In the genomic region with DNA sequence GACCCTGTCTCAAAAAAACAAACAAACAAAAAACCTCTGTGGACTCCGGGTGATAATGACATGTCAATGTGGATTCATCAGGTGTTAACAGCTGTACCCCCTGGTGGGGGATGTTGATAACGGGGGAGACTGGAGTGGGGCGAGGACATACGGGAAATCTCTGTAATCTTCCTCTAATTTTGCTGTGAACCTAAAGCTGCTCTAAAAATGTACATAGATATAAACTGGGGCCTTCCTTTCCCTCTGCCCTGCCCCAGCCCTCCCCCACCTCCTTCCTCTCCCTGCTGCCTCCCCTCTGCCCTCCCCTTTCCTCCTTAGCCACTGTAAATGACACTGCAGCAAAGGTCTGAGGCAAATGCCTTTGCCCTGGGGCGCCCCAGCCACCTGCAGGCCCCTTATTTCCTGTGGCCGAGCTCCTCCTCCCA, we compare ENCODE assay signal across 11 cellular contexts. TPM values are rescaled to one million over a fixed set of nuclear protein-coding genes. Genes with fewer than 3 reads are reported as not detected.
DNase-seq lines count a peak whose midpoint lies in the region; ATAC-seq, FAIRE-seq and TF ChIP-seq lines count a peak whose summit lies in the region.
"Had no signal": no experiment of that assay in that cellular context is flagged by ENCODE, and none has a peak within 500 bp of the region (broad histone marks: within the 10 kb centered on the region; RNA-seq: fewer than 3 reads in every experiment).

No MANE protein-coding gene starts in this region.

- TF ChIP-seq POLR2A in prostate gland (IDR thresholded peaks at IDR 0.05): no peak

- TF ChIP-seq CTCF in kidney (IDR thresholded peaks at IDR 0.05; ENCODE audit: borderline replicate concordance, extremely low read depth, insufficient read depth) (no peak), prostate gland (IDR thresholded peaks at IDR 0.05) (no peak)

- peaks cover 10% of the 10 kb centered on the region for H3K36me3 ChIP-seq in CD4-positive, CD25-positive, alpha-beta regulatory T cell (ENCODE audit: control insufficient read depth, insufficient read depth, low read length)
- peaks cover 5 to 13% of the 10 kb centered on the region in 2 donors for H3K36me3 ChIP-seq in kidney (ENCODE audit: control insufficient read depth in 1 of 2, insufficient read depth in 2 of 2, low read length in 2 of 2)
- no peaks in the 10 kb centered on the region for H3K36me3 ChIP-seq in prostate gland

- 57% methylated on average over 6 of the region's 6 CpGs for WGBS in prostate gland

- H3K9me3 Mint-ChIP-seq in CD4-positive, CD25-positive, alpha-beta regulatory T cell: peaks cover 0 to 1% (median 0%) of the 10 kb centered on the region in 7 donors

- H3K4me1 ChIP-seq in CD4-positive, CD25-positive, alpha-beta regulatory T cell (ENCODE audit: control insufficient read depth, insufficient read depth, low read length, poor library complexity, severe bottlenecking): peaks cover 35% of the 10 kb centered on the region
- H3K4me1 ChIP-seq in kidney (ENCODE audit: control insufficient read depth in 1 of 2, insufficient read depth in 1 of 2, low read depth in 1 of 2, low read length in 2 of 2) (no peaks in the 10 kb centered on the region), prostate gland (replicated peaks) (no peaks in the 10 kb centered on the region)
- H3K4me1 ChIP-seq: parathyroid adenoma had no signal

- no peaks in the 10 kb centered on the region for H3K27me3 ChIP-seq in CD4-positive, CD25-positive, alpha-beta regulatory T cell (ENCODE audit: control insufficient read depth, insufficient read depth, low read length)
- H3K27me3 ChIP-seq in prostate gland (replicated peaks; ENCODE audit: insufficient read depth): no peaks in the 10 kb centered on the region

- peaks cover 18% of the 10 kb centered on the region for H3K36me3 Mint-ChIP-seq in CD4-positive, CD25-positive, alpha-beta regulatory T cell

- H3K4me3 ChIP-seq in CD4-positive, CD25-positive, alpha-beta regulatory T cell (ENCODE audit: low read depth, low read length): no peak overlapping the region
- H3K4me3 ChIP-seq in kidney (ENCODE audit: low read length in 2 of 2): no peak overlapping the region
- no peak overlapping the region for H3K4me3 ChIP-seq in prostate gland

- no peaks in the 10 kb centered on the region for H3K27me3 Mint-ChIP-seq in CD4-positive, CD25-positive, alpha-beta regulatory T cell

- H3K27ac ChIP-seq in CD4-positive, CD25-positive, alpha-beta regulatory T cell (ENCODE audit: insufficient read depth, low read length, poor library complexity, severe bottlenecking): no peak overlapping the region
- H3K27ac ChIP-seq in kidney (ENCODE audit: low read depth in 2 of 2, low read length in 2 of 2): no peak overlapping the region
- no peak overlapping the region for H3K27ac ChIP-seq in prostate gland
- H3K27ac ChIP-seq: parathyroid adenoma had no signal

- H3K27ac Mint-ChIP-seq in CD4-positive, CD25-positive, alpha-beta regulatory T cell: peak overlapping the region; percentile 26 to 83 (median 52)

- no peaks in the 10 kb centered on the region for H3K9me3 ChIP-seq in CD4-positive, CD25-positive, alpha-beta regulatory T cell (ENCODE audit: control insufficient read depth in 2 of 2, low read length in 2 of 2)
- H3K9me3 ChIP-seq in kidney (ENCODE audit: control insufficient read depth in 1 of 2, low read length in 2 of 2) (no peaks in the 10 kb centered on the region), prostate gland (no peaks in the 10 kb centered on the region)

- ATAC-seq in CD4-positive, CD25-positive, alpha-beta regulatory T cell (ENCODE audit: low read depth in 2 of 2): peak; percentile 21 to 26
- no peak for ATAC-seq in GM18909 (IDR thresholded peaks at IDR 0.05; ENCODE audit: poor library complexity, unreplicated experiment)
- ATAC-seq in HG03442 (IDR thresholded peaks at IDR 0.05; ENCODE audit: unreplicated experiment): no peak

- intact Hi-C loops in kidney (cut with DNase I) (no loop called here), prostate gland (cut with DNase I) (no loop called here)

- H3K9ac ChIP-seq in kidney (ENCODE audit: low read length in 2 of 2): no peak overlapping the region
- H3K9ac ChIP-seq: parathyroid adenoma had no signal

- FAIRE-seq in GM18507 (lab: Jason Lieb, UNC) (peak; percentile 39), kidney (lab: Jason Lieb, UNC) (no peak)

- H3K4me3 Mint-ChIP-seq in CD4-positive, CD25-positive, alpha-beta regulatory T cell: peak overlapping the region in 1 of 4 donors; percentile 63

- peak in 1 of 3 donors; percentile 58 for DNase-seq in CD4-positive, CD25-positive, alpha-beta regulatory T cell
- DNase-seq in GM18507 (ENCODE audit: extremely low spot score, insufficient read length, low read depth): no peak
- DNase-seq in UCSD-AML1 (lab: John Stamatoyannopoulos, UW; ENCODE audit: unreplicated experiment): peak; percentile 62
- DNase-seq in kidney: peak; percentile 4
- DNase-seq in prostate gland (ENCODE audit: low spot score): no peak
- DNase-seq in NCI-H774 (lab: John Stamatoyannopoulos, UW): no peak
- DNase-seq: activated gamma-delta T cell treated with Interleukin-2 at 50 U/mL for 16 hours, NCI-H446 had no signal

- H3K4me1 Mint-ChIP-seq in CD4-positive, CD25-positive, alpha-beta regulatory T cell: peaks cover 10 to 38% (median 25%) of the 10 kb centered on the region in 4 donors

RNA-seq across cellular contexts. Expression of a gene that starts 1.4 kb away (rescaled TPM):
- total RNA-seq in CD4-positive, CD25-positive, alpha-beta regulatory T cell: 0.37 TPM
- polyA plus RNA-seq in CD4-positive, CD25-positive, alpha-beta regulatory T cell: not detected
- total RNA-seq in kidney (1.0 TPM), prostate gland (1 to 10 TPM; 1.7 to 2.8 TPM)
- 16.7 TPM for polyA plus RNA-seq in kidney (ENCODE audit: insufficient read depth, low read depth, low replicate concordance)

RNA-seq across cellular contexts. Expression of a gene that starts 29.6 kb away (rescaled TPM):
- total RNA-seq in CD4-positive, CD25-positive, alpha-beta regulatory T cell: 50.5 TPM
- 10 to 100 TPM; 35.8 to 40.3 (median 39.4) TPM for polyA plus RNA-seq in CD4-positive, CD25-positive, alpha-beta regulatory T cell
- total RNA-seq in kidney (47.7 TPM), prostate gland (10 to 100 TPM; 63.1 to 97.2 TPM)
- 38.0 TPM for polyA plus RNA-seq in kidney (ENCODE audit: insufficient read depth, low read depth, low replicate concordance)

Comparison
In these comparisons a context has a peak if more than half of its experiments do, and no peak if none do; other contexts are left out.
1. ATAC-seq: peak in CD4-positive, CD25-positive, alpha-beta regulatory T cell (2 of 2); none in GM18909 (single experiment) and HG03442 (single experiment).
2. DNase-seq: peak in UCSD-AML1 (single experiment) and kidney (single experiment); none in GM18507 (single experiment), prostate gland (single experiment) and NCI-H774 (single experiment).